ENCODE assay signal across 30 cellular contexts in the genomic region with DNA sequence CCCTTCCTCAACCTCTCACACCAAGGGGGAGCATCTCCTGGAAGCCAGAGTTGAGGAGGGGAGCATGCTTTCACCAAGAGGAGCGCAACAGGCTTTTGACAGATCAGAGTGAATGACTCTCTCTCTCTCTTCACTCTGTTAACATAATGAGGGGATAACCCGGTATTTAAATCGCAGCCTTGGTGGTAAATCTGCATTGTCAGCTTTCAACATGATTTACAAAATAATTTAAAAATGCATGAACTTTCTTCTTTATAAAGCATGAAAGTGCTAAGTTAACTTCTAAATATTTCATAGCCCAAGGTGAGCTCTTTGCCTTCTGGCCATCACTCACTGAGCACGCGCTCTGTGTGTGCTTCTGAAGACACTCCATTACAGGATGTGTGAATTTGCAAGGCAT.
"Had no signal": no experiment of that assay in that cellular context is flagged by ENCODE, and none has a peak within 500 bp of the region (broad histone marks: within the 10 kb centered on the region; RNA-seq: fewer than 3 reads in every experiment).

No MANE protein-coding gene starts in this region.

- H3K9me3 Mint-ChIP-seq: natural killer cell; nephron; stimulated activated memory B cell treated with anti-CD40 and anti-IgM and Interleukin-4, amounts not matched to agents 10 μg/mL and 1 μg/mL and 100 μg/mL, for 72 hours; stimulated activated naive CD8-positive, alpha-beta T cell treated with anti-CD3 and anti-CD28 coated beads, Interleukin-15, amount 100 ng/mL, for 72 hours; type B pancreatic cell had no signal

- H3K27ac Mint-ChIP-seq: naive thymus-derived CD4-positive, alpha-beta T cell; natural killer cell; nephron; stimulated activated memory B cell treated with anti-CD40 and anti-IgM and Interleukin-4, amounts not matched to agents 10 μg/mL and 1 μg/mL and 100 μg/mL, for 72 hours; stimulated activated naive CD8-positive, alpha-beta T cell treated with anti-CD3 and anti-CD28 coated beads, Interleukin-15, amount 100 ng/mL, for 72 hours; type B pancreatic cell had no signal

- FAIRE-seq: pancreas had no signal

- H3K4me1 Mint-ChIP-seq: naive thymus-derived CD4-positive, alpha-beta T cell; natural killer cell; nephron; neural crest cell; stimulated activated memory B cell treated with anti-CD40 and anti-IgM and Interleukin-4, amounts not matched to agents 10 μg/mL and 1 μg/mL and 100 μg/mL, for 72 hours; stimulated activated naive CD8-positive, alpha-beta T cell treated with anti-CD3 and anti-CD28 coated beads, Interleukin-15, amount 100 ng/mL, for 72 hours had no signal

- H3K9me3 ChIP-seq: neutrophil, pancreas, psoas muscle, spleen, suprapubic skin, testis, tibial artery, transverse colon, upper lobe of right lung, uterus had no signal

- H3K36me3 ChIP-seq: neutrophil, pancreas, spleen, suprapubic skin, tibial artery, transverse colon, upper lobe of right lung, uterus had no signal

- H3K4me3 ChIP-seq: pancreas, psoas muscle, skin epidermis, smooth muscle cell, spleen, suprapubic skin, testis, tibial artery, transverse colon, upper lobe of right lung, uterus had no signal

- H3K4me2 ChIP-seq: smooth muscle cell had no signal

- ATAC-seq: naive thymus-derived CD4-positive, alpha-beta T cell; natural killer cell; pancreas; psoas muscle; right cardiac atrium; sciatic nerve; stimulated activated memory B cell treated with anti-CD40 and anti-IgM and Interleukin-4, amounts not matched to agents 10 μg/mL and 1 μg/mL and 100 μg/mL, for 72 hours; stimulated activated naive CD8-positive, alpha-beta T cell treated with anti-CD3 and anti-CD28 coated beads, Interleukin-15, amount 100 ng/mL, for 72 hours; stimulated activated naive CD8-positive, alpha-beta T cell treated with anti-CD3 and anti-CD28 coated beads, Interleukin-15, Interleukin-2, amounts not matched to agents 100 U/mL and 50 U/mL, for 24 hours; upper lobe of right lung had no signal

- H3K4me1 ChIP-seq: pancreas, psoas muscle, spleen, suprapubic skin, testis, tibial artery, transverse colon, upper lobe of right lung, uterus had no signal

- H3K27me3 ChIP-seq: pancreas, testis, tibial artery, transverse colon, upper lobe of right lung, uterus had no signal

- H3K27ac ChIP-seq: neutrophil, pancreas, psoas muscle, skin epidermis, spleen, suprapubic skin, testis, tibial artery, transverse colon, upper lobe of right lung, uterus had no signal

- H3K36me3 Mint-ChIP-seq: naive thymus-derived CD4-positive, alpha-beta T cell; natural killer cell; stimulated activated memory B cell treated with anti-CD40 and anti-IgM and Interleukin-4, amounts not matched to agents 10 μg/mL and 1 μg/mL and 100 μg/mL, for 72 hours; type B pancreatic cell had no signal

- DNase-seq: naive thymus-derived CD4-positive, alpha-beta T cell; natural killer cell; nucleus accumbens; pancreas; psoas muscle; right cardiac atrium; spleen; stimulated activated CD4-positive, alpha-beta T cell treated with anti-CD3 and anti-CD28 coated beads, Interleukin-12 subunit alpha, Interleukin-12 subunit beta, amount 100 ng/mL, for 4 hours; stimulated activated CD4-positive, alpha-beta T cell treated with anti-CD3 and anti-CD28 coated beads, Interleukin-1b, Interleukin-23, amount 100 ng/mL, for 48 hours; stimulated activated CD4-positive, alpha-beta T cell treated with anti-CD3 and anti-CD28 coated beads, Interleukin-4, amount 100 ng/mL, for 1 hour; stimulated activated CD4-positive, alpha-beta T cell treated with anti-CD3 and anti-CD28 coated beads, Interleukin-4, amount 100 ng/mL, for 4 hours; stimulated activated CD8-positive, alpha-beta memory T cell treated with anti-CD3 and anti-CD28 coated beads, Interleukin-4, amount 100 ng/mL, for 48 hours; stimulated activated naive CD4-positive, alpha-beta T cell; stimulated activated naive CD8-positive, alpha-beta T cell treated with anti-CD3 and anti-CD28 coated beads, Interleukin-15, amount 100 ng/mL, for 72 hours; stimulated activated naive CD8-positive, alpha-beta T cell treated with anti-CD3 and anti-CD28 coated beads, Interleukin-15, Interleukin-2, amounts not matched to agents 100 U/mL and 50 U/mL, for 24 hours; substantia nigra; testis; tibial artery; transverse colon; upper lobe of right lung; uterus had no signal

- H3K4me3 Mint-ChIP-seq: naive thymus-derived CD4-positive, alpha-beta T cell; natural killer cell; nephron; neural crest cell; stimulated activated memory B cell treated with anti-CD40 and anti-IgM and Interleukin-4, amounts not matched to agents 10 μg/mL and 1 μg/mL and 100 μg/mL, for 72 hours; stimulated activated naive CD8-positive, alpha-beta T cell treated with anti-CD3 and anti-CD28 coated beads, Interleukin-15, amount 100 ng/mL, for 72 hours; type B pancreatic cell had no signal
